16 cellular contexts compared by ENCODE assay signal in genomic region chr13:28357846-28358496, GRCh38.
A peak's percentile ranks its signal among the peaks of the same experiment; 100 is the strongest.
DNase-seq lines count a peak whose midpoint lies in the region; ATAC-seq and TF ChIP-seq lines count a peak whose summit lies in the region.
"Had no signal": no experiment of that assay in that cellular context is flagged by ENCODE, and none has a peak within 500 bp of the region (broad histone marks: within the 10 kb centered on the region; RNA-seq: fewer than 3 reads in every experiment).

No MANE protein-coding gene starts in this region.

- no peak overlapping the region for H3K4me3 Mint-ChIP-seq in activated CD4-positive, alpha-beta memory T cell treated with anti-CD3 and anti-CD28 coated beads, Interleukin-2, amount 10 ng/mL, durations not matched to agents 7 days and 5 days
- no peak overlapping the region for H3K4me3 Mint-ChIP-seq in activated CD4-positive, alpha-beta memory T cell treated with anti-CD3 and anti-CD28 coated beads for 36 hours
- H3K4me3 Mint-ChIP-seq in nephron progenitor cell, result no peak overlapping the region

- intact Hi-C loops in activated CD4-positive, alpha-beta memory T cell treated with anti-CD3 and anti-CD28 coated beads for 36 hours (cut with micrococcal nuclease), result no loop called here
- intact Hi-C loops in sciatic nerve (cut with DNase I), result no loop called here

- no peak for DNase-seq in activated CD4-positive, alpha-beta memory T cell treated with anti-CD3 and anti-CD28 coated beads, Interleukin-2, amount 10 ng/mL, durations not matched to agents 7 days and 5 days
- no peak for DNase-seq in activated CD4-positive, alpha-beta memory T cell treated with anti-CD3 and anti-CD28 coated beads for 36 hours
- peak; percentile 90 for DNase-seq in MV-4-11 (lab: John Stamatoyannopoulos, UW)
- peak; percentile 29 for DNase-seq in dermis blood vessel endothelial cell
- DNase-seq in nephron progenitor cell, result no peak
- DNase-seq in DMS 273 (lab: John Stamatoyannopoulos, UW; ENCODE audit: unreplicated experiment), result no peak
- no peak for DNase-seq in sciatic nerve (ENCODE audit: low spot score)
- no peak for DNase-seq in NCI-H510A (lab: John Stamatoyannopoulos, UW)
- DNase-seq: ACHN; activated CD4-positive, alpha-beta T cell treated with anti-CD3 and anti-CD28 coated beads, Interleukin-2, amount 50 U/mL, for 1 hour; amygdala; DMS79; NCI-H1694 treated with DMSO at 0.1 percent for 48 hours; NCI-H82; SK-N-SH had no signal

- no peak for ATAC-seq in sciatic nerve
- ATAC-seq: gastroesophageal sphincter had no signal

- TF ChIP-seq CTCF in nephron progenitor cell (IDR thresholded peaks at IDR 0.05), result no peak

- peak overlapping the region; percentile 47 for H3K27ac Mint-ChIP-seq in activated CD4-positive, alpha-beta memory T cell treated with anti-CD3 and anti-CD28 coated beads, Interleukin-2, amount 10 ng/mL, durations not matched to agents 7 days and 5 days
- H3K27ac Mint-ChIP-seq in activated CD4-positive, alpha-beta memory T cell treated with anti-CD3 and anti-CD28 coated beads for 36 hours, result no peak overlapping the region
- H3K27ac Mint-ChIP-seq in nephron progenitor cell, result peak overlapping the region; percentile 87

- CTCF ChIA-PET in activated CD4-positive, alpha-beta memory T cell treated with anti-CD3 and anti-CD28 coated beads, Interleukin-2, amount 10 ng/mL, durations not matched to agents 7 days and 5 days (lab: Charles Lee), result no interaction called here
- CTCF ChIA-PET in activated CD4-positive, alpha-beta memory T cell treated with anti-CD3 and anti-CD28 coated beads for 36 hours (lab: Charles Lee), result interaction anchor here (1.5 kb wide), 1 partner anchor 9 kb away, joined by 3 read pairs; no protein-coding TSS in a partner anchor

- peaks cover 12% of the 10 kb centered on the region for H3K27me3 Mint-ChIP-seq in activated CD4-positive, alpha-beta memory T cell treated with anti-CD3 and anti-CD28 coated beads, Interleukin-2, amount 10 ng/mL, durations not matched to agents 7 days and 5 days
- H3K27me3 Mint-ChIP-seq in activated CD4-positive, alpha-beta memory T cell treated with anti-CD3 and anti-CD28 coated beads for 36 hours, result no peaks in the 10 kb centered on the region
- H3K27me3 Mint-ChIP-seq in nephron progenitor cell (ENCODE audit: low read depth, poor library complexity), result peaks cover 3% of the 10 kb centered on the region

- peaks cover 13% of the 10 kb centered on the region for H3K9me3 Mint-ChIP-seq in activated CD4-positive, alpha-beta memory T cell treated with anti-CD3 and anti-CD28 coated beads, Interleukin-2, amount 10 ng/mL, durations not matched to agents 7 days and 5 days
- no peaks in the 10 kb centered on the region for H3K9me3 Mint-ChIP-seq in activated CD4-positive, alpha-beta memory T cell treated with anti-CD3 and anti-CD28 coated beads for 36 hours
- peaks cover 9% of the 10 kb centered on the region for H3K9me3 Mint-ChIP-seq in nephron progenitor cell

- peaks cover 17% of the 10 kb centered on the region for H3K36me3 Mint-ChIP-seq in activated CD4-positive, alpha-beta memory T cell treated with anti-CD3 and anti-CD28 coated beads, Interleukin-2, amount 10 ng/mL, durations not matched to agents 7 days and 5 days (ENCODE audit: low read depth)
- H3K36me3 Mint-ChIP-seq in activated CD4-positive, alpha-beta memory T cell treated with anti-CD3 and anti-CD28 coated beads for 36 hours, result no peaks in the 10 kb centered on the region
- peaks cover 5% of the 10 kb centered on the region for H3K36me3 Mint-ChIP-seq in nephron progenitor cell (ENCODE audit: low read depth)

- peaks cover 46% of the 10 kb centered on the region for H3K4me1 Mint-ChIP-seq in activated CD4-positive, alpha-beta memory T cell treated with anti-CD3 and anti-CD28 coated beads, Interleukin-2, amount 10 ng/mL, durations not matched to agents 7 days and 5 days
- peaks cover 18% of the 10 kb centered on the region for H3K4me1 Mint-ChIP-seq in activated CD4-positive, alpha-beta memory T cell treated with anti-CD3 and anti-CD28 coated beads for 36 hours (ENCODE audit: low read depth)
- peaks cover 40% of the 10 kb centered on the region for H3K4me1 Mint-ChIP-seq in nephron progenitor cell

- POLR2A ChIA-PET in activated CD4-positive, alpha-beta memory T cell treated with anti-CD3 and anti-CD28 coated beads, Interleukin-2, amount 10 ng/mL, durations not matched to agents 7 days and 5 days (lab: Charles Lee), result interaction anchor here (0.7 kb wide), 1 partner anchor 301 kb away, joined by 3 read pairs; the partner anchor contains the start of gene POMP
- POLR2A ChIA-PET in activated CD4-positive, alpha-beta memory T cell treated with anti-CD3 and anti-CD28 coated beads for 36 hours (lab: Charles Lee), result no interaction called here

Comparison
In these comparisons a context has a peak if more than half of its experiments do, and no peak if none do; other contexts are left out.
1. DNase-seq: peak in MV-4-11 (single experiment) and dermis blood vessel endothelial cell (single experiment); none in activated CD4-positive, alpha-beta memory T cell treated with anti-CD3 and anti-CD28 coated beads, Interleukin-2, amount 10 ng/mL, durations not matched to agents 7 days and 5 days (single experiment), activated CD4-positive, alpha-beta memory T cell treated with anti-CD3 and anti-CD28 coated beads for 36 hours (single experiment), nephron progenitor cell (single experiment), DMS 273 (single experiment), sciatic nerve (single experiment) and NCI-H510A (single experiment).